Comparison of ENCODE assay signal across 1 cellular context in genomic region chr2:65436825-65437221, GRCh38.
TF ChIP-seq lines count a peak whose summit lies in the region.

No MANE protein-coding gene starts in this region.

TF ChIP-seq in GM12878, 131 proteins besides CTCF, POLR2A, EP300 and RAD21 (continued from another document):
- 0 out of 2 replicates have a peak, but pooled peaks have one; percentile 31 for TF ChIP-seq ESRRA (IDR thresholded peaks at IDR 0.05; ENCODE audit: low read length)
- TF ChIP-seq STAT1 (conservative IDR thresholded peaks at IDR 0.05) = no peak
- TF ChIP-seq MEF2B (IDR thresholded peaks at IDR 0.05; ENCODE audit: partially characterized antibody, poor library complexity, severe bottlenecking) = no peak
- no peak; the same call in 1 of the 2 replicates for TF ChIP-seq DPF2 (IDR thresholded peaks at IDR 0.05)
- 0 out of 2 replicates have a peak, but pooled peaks have one; percentile 66 for TF ChIP-seq CBX5 (IDR thresholded peaks at IDR 0.05; ENCODE audit: low read depth)
- TF ChIP-seq PML (IDR thresholded peaks at IDR 0.05; ENCODE audit: low read length) = no peak; the same call in 1 of the 2 replicates
- TF ChIP-seq FOXK2 (IDR thresholded peaks at IDR 0.05) = no peak
- no peak; the same call in 1 of the 2 replicates for TF ChIP-seq MEF2A (IDR thresholded peaks at IDR 0.05; ENCODE audit: insufficient read depth, low read depth, low read length)
- TF ChIP-seq ZNF592 (IDR thresholded peaks at IDR 0.05) = no peak
- TF ChIP-seq IKZF2 (IDR thresholded peaks at IDR 0.05) = peak; percentile 73 to 77
- TF ChIP-seq E2F4 (IDR thresholded peaks at IDR 0.05; ENCODE audit: low read depth, low read length) = no peak
- no peak for TF ChIP-seq ZNF384 (IDR thresholded peaks at IDR 0.05; ENCODE audit: borderline replicate concordance, low read depth, low read length)
- no peak for TF ChIP-seq MXI1 (IDR thresholded peaks at IDR 0.05; ENCODE audit: low read depth, low read length)
- TF ChIP-seq WRNIP1 (IDR thresholded peaks at IDR 0.05; ENCODE audit: borderline replicate concordance, low read depth, low read length) = no peak
- TF ChIP-seq YBX1 (IDR thresholded peaks at IDR 0.05) = no peak
- TF ChIP-seq CBX3 (IDR thresholded peaks at IDR 0.05; ENCODE audit: borderline replicate concordance, low read depth) = no peak
- TF ChIP-seq ZBED1 (IDR thresholded peaks at IDR 0.05; ENCODE audit: borderline replicate concordance) = no peak
- TF ChIP-seq CHD4 (IDR thresholded peaks at IDR 0.05) = no peak
- no peak for TF ChIP-seq NFXL1 (IDR thresholded peaks at IDR 0.05; ENCODE audit: borderline replicate concordance)
- TF ChIP-seq ATF3 (IDR thresholded peaks at IDR 0.05; ENCODE audit: borderline replicate concordance, extremely low read depth, low read depth, low read length) = no peak
- TF ChIP-seq SIX5 (IDR thresholded peaks at IDR 0.05; ENCODE audit: low read depth, low read length, severe bottlenecking) = no peak
- no peak for TF ChIP-seq ZSCAN29 (IDR thresholded peaks at IDR 0.05)
- no peak for TF ChIP-seq SIN3A (IDR thresholded peaks at IDR 0.05; ENCODE audit: low read depth, low read length)
- TF ChIP-seq TCF3 (IDR thresholded peaks at IDR 0.05; ENCODE audit: borderline replicate concordance, insufficient read depth, low read depth, low read length) = no peak
- 0 out of 2 replicates have a peak, but pooled peaks have one; percentile 14 for TF ChIP-seq NR2F1 (conservative IDR thresholded peaks at IDR 0.05)
- peak; percentile 43 to 73; a peak in 3 of 4 replicates for TF ChIP-seq BHLHE40 (IDR thresholded peaks at IDR 0.05; ENCODE audit: borderline replicate concordance in 1 of 2, low read depth in 2 of 2, low read length in 1 of 2)
- TF ChIP-seq BRCA1 (IDR thresholded peaks at IDR 0.05; ENCODE audit: low read depth, low read length) = no peak
- TF ChIP-seq PKNOX1 (IDR thresholded peaks at IDR 0.05) = peak; percentile 92
- TF ChIP-seq CBFB (IDR thresholded peaks at IDR 0.05; ENCODE audit: low read depth) = peak; percentile 57; the same call in 1 of the 2 replicates
- no peak for TF ChIP-seq CREB1 (IDR thresholded peaks at IDR 0.05; ENCODE audit: low read depth)
- 0 out of 2 replicates have a peak, but pooled peaks have one; percentile 3 for TF ChIP-seq SPI1 (IDR thresholded peaks at IDR 0.05; ENCODE audit: borderline replicate concordance, insufficient read depth, low read depth, low read length)
- TF ChIP-seq PAX8 (IDR thresholded peaks at IDR 0.05) = no peak
- TF ChIP-seq ZNF274 (IDR thresholded peaks at IDR 0.05; ENCODE audit: insufficient read depth, insufficient read length) = no peak
- no peak for TF ChIP-seq ELK1 (IDR thresholded peaks at IDR 0.05; ENCODE audit: low read depth, low read length)
- TF ChIP-seq MAX (IDR thresholded peaks at IDR 0.05; ENCODE audit: low read depth, low read length) = no peak
- TF ChIP-seq BCL3 (IDR thresholded peaks at IDR 0.05; ENCODE audit: borderline replicate concordance, insufficient read depth, low read depth, low read length, poor library complexity, severe bottlenecking) = no peak
- TF ChIP-seq SREBF1 (IDR thresholded peaks at IDR 0.05; ENCODE audit: low read length) = no peak
- TF ChIP-seq CHD1 (IDR thresholded peaks at IDR 0.05; ENCODE audit: low read depth, low read length) = no peak
- no peak for TF ChIP-seq USF1 (IDR thresholded peaks at IDR 0.05; ENCODE audit: borderline replicate concordance, extremely low read length, insufficient read depth, low read depth, low read length)
- TF ChIP-seq HDAC2 (IDR thresholded peaks at IDR 0.05) = no peak
- TF ChIP-seq USF2 (IDR thresholded peaks at IDR 0.05; ENCODE audit: borderline replicate concordance, low read depth, low read length) = no peak
- TF ChIP-seq KDM1A (IDR thresholded peaks at IDR 0.05; ENCODE audit: borderline replicate concordance) = no peak
- peak in 1 of 2 experiments; percentile 1; a peak in 1 of 3 replicates for TF ChIP-seq EGR1 (IDR thresholded peaks at IDR 0.05; ENCODE audit: borderline replicate concordance in 1 of 2, low read depth in 2 of 2, low read length in 2 of 2)
- TF ChIP-seq ZNF622 (IDR thresholded peaks at IDR 0.05) = no peak
- TF ChIP-seq NR2C2 (IDR thresholded peaks at IDR 0.05; ENCODE audit: borderline replicate concordance, control insufficient read depth, insufficient read length, low read depth) = no peak
- no peak for TF ChIP-seq BCLAF1 (IDR thresholded peaks at IDR 0.05)
- no peak for TF ChIP-seq RAD51 (IDR thresholded peaks at IDR 0.05)
- TF ChIP-seq BMI1 (IDR thresholded peaks at IDR 0.05; ENCODE audit: borderline replicate concordance) = no peak
- peak; percentile 48; the same call in 1 of the 2 replicates for TF ChIP-seq CREM (IDR thresholded peaks at IDR 0.05; ENCODE audit: low read depth)
- peak; percentile 92 for TF ChIP-seq RUNX3 (IDR thresholded peaks at IDR 0.05; ENCODE audit: low read length)
TF ChIP-seq in GM12878: peak in this region for 30.
